14 cellular contexts compared by ENCODE assay signal in the genomic region with DNA sequence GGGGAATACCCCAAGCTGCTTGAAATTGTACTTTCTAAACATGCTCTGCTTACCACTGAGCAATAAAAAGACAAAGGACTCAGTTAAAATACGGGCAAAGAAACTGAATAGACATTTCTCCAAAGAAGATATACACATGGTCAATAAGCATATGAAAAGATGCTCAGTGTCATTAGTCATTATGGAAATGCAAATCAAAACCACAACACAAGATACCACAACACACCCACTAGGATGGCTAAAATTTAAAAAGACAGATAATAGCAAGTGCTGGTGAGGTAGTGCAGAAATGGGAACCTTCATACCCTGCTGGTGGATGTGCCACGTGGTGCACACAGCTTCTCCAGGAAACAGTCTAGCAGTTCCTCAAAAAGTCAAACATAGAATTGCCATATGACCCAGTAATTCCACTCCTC.
A peak's percentile ranks its signal among the peaks of the same experiment; 100 is the strongest.
DNase-seq lines count a peak whose midpoint lies in the region; ATAC-seq and TF ChIP-seq lines count a peak whose summit lies in the region.
"Had no signal": no experiment of that assay in that cellular context is flagged by ENCODE, and none has a peak within 500 bp of the region (broad histone marks: within the 10 kb centered on the region; RNA-seq: fewer than 3 reads in every experiment).

No MANE protein-coding gene starts in this region.

- H3K36me3 ChIP-seq in MM.1S (replicated peaks; ENCODE audit: insufficient read depth, low read length), result no peaks in the 10 kb centered on the region
- H3K36me3 ChIP-seq in muscle layer of duodenum (ENCODE audit: control insufficient read depth in 1 of 2, insufficient read depth in 2 of 2, low read length in 2 of 2), result no peaks in the 10 kb centered on the region

- ATAC-seq in GM18499 (IDR thresholded peaks at IDR 0.05; ENCODE audit: insufficient read depth, unreplicated experiment) (peak; percentile 60), GM19351 (IDR thresholded peaks at IDR 0.05; ENCODE audit: unreplicated experiment) (peak; percentile 41), HG03175 (IDR thresholded peaks at IDR 0.05; ENCODE audit: unreplicated experiment) (no peak)

- H3K9ac ChIP-seq in MM.1S (ENCODE audit: low read length), result no peak overlapping the region

- TF ChIP-seq CTCF in MM.1S (IDR thresholded peaks at IDR 0.05; ENCODE audit: low read length), result no peak

- H3K9me2 ChIP-seq in MM.1S (replicated peaks; ENCODE audit: insufficient read depth, low read length), result no peaks in the 10 kb centered on the region

- H2AFZ ChIP-seq in MM.1S (ENCODE audit: low read length), result no peak overlapping the region

- H3K4me3 ChIP-seq in MM.1S (ENCODE audit: low read length) (no peak overlapping the region), muscle layer of duodenum (ENCODE audit: low read depth in 1 of 2, low read length in 2 of 2) (no peak overlapping the region)

- H3F3A ChIP-seq in MM.1S (ENCODE audit: insufficient read depth, low read length), result peaks cover 36% of the 10 kb centered on the region

- H3K27me3 ChIP-seq in MM.1S (replicated peaks; ENCODE audit: insufficient read depth, low read length) (no peaks in the 10 kb centered on the region), muscle layer of duodenum (ENCODE audit: low read depth, low read length) (no peaks in the 10 kb centered on the region)

- no peak for DNase-seq in MM.1S
- DNase-seq in anterior cingulate cortex (lab: John Stamatoyannopoulos, UW), result no peak
- DNase-seq in OCI-M1 (lab: John Stamatoyannopoulos, UW), result no peak
- DNase-seq in hepatic stellate cell (ENCODE audit: low spot score), result no peak
- DNase-seq: activated CD8-positive, alpha-beta memory T cell treated with anti-CD3 and anti-CD28 coated beads for 24 hours; COR-L47; naive B cell; NCI-H1436 treated with DMSO at 0.1 percent for 48 hours; NCI-H748 treated with DMSO at 0.1 percent for 48 hours had no signal

- H3K9me3 ChIP-seq in MM.1S (replicated peaks; ENCODE audit: insufficient read depth, low read length), result no peaks in the 10 kb centered on the region
- H3K9me3 ChIP-seq in muscle layer of duodenum (ENCODE audit: control insufficient read depth in 1 of 2, low read length in 2 of 2), result no peaks in the 10 kb centered on the region

- H3K4me1 ChIP-seq in MM.1S (ENCODE audit: low read length) (peaks cover 57% of the 10 kb centered on the region), muscle layer of duodenum (ENCODE audit: control insufficient read depth in 1 of 2, insufficient read depth in 2 of 2, low read length in 2 of 2) (peaks cover 58 to 71% of the 10 kb centered on the region in 2 donors)

- H4K20me1 ChIP-seq in MM.1S (ENCODE audit: insufficient read depth, low read length), result 0 out of 2 replicates have a peak, but pooled peaks cover 2% of the 10 kb centered on the region

- no peak overlapping the region for H3K27ac ChIP-seq in MM.1S (ENCODE audit: low read length)
- H3K27ac ChIP-seq in muscle layer of duodenum (ENCODE audit: low read length), result peak overlapping the region; percentile 40
- H3K27ac ChIP-seq: epithelial cell of prostate had no signal

- H3K79me2 ChIP-seq in MM.1S (ENCODE audit: low read length), result peaks cover 98% of the 10 kb centered on the region

- H3K4me2 ChIP-seq in MM.1S (ENCODE audit: low read depth, low read length), result peak overlapping the region; percentile 58; the same call in 1 of the 2 replicates
